28 cellular contexts compared by ENCODE assay signal in genomic region chr10:9230625-9231024, GRCh38.
"Had no signal": no experiment of that assay in that cellular context is flagged by ENCODE, and none has a peak within 500 bp of the region (broad histone marks: within the 10 kb centered on the region; RNA-seq: fewer than 3 reads in every experiment).

No MANE protein-coding gene starts in this region.

- DNase-seq: activated CD4-positive, alpha-beta memory T cell treated with anti-CD3 and anti-CD28 coated beads, Interleukin-2, amount 10 ng/mL, durations not matched to agents 7 days and 5 days; activated CD4-positive, alpha-beta T cell treated with anti-CD3 and anti-CD28 coated beads for 1 hour; activated CD4-positive, CD25-positive, alpha-beta regulatory T cell; activated naive CD4-positive, alpha-beta T cell treated with anti-CD3 and anti-CD28 coated beads, Interleukin-2, amount 10 ng/mL, durations not matched to agents 7 days and 5 days; activated naive CD8-positive, alpha-beta T cell treated with anti-CD3 and anti-CD28 coated beads, Interleukin-2, amount 10 ng/mL, durations not matched to agents 7 days and 5 days; activated T-cell treated with anti-CD3 and anti-CD28 coated beads, Interleukin-2, amount 50 U/mL, for 24 hours; adrenal gland; body of pancreas; Karpas-422; KBM-7; MG63; NCI-H1092; NCI-H1436 treated with DMSO at 0.1 percent for 48 hours; NCI-H1694 treated with DMSO at 0.1 percent for 48 hours; NCI-H2029 treated with DMSO at 0.1 percent for 48 hours; NCI-H2171 treated with DMSO at 0.1 percent for 48 hours; NCI-H2227 treated with DMSO at 0.1 percent for 48 hours; NCI-H446; NCI-H510A treated with DMSO at 0.1 percent for 48 hours; SHP77; SJCRH30; SW 1271; T-helper 1 cell; T-helper 2 cell; T-helper 9 cell; WERI-Rb-1 had no signal

- H3K36me3 ChIP-seq: adrenal gland, breast epithelium, MG63, SJCRH30, WERI-Rb-1 had no signal

- H3K9me3 ChIP-seq: adrenal gland, body of pancreas, breast epithelium, MG63, SJCRH30 had no signal

- H3K9me3 Mint-ChIP-seq: activated CD4-positive, alpha-beta memory T cell treated with anti-CD3 and anti-CD28 coated beads, Interleukin-2, amount 10 ng/mL, durations not matched to agents 7 days and 5 days; activated naive CD4-positive, alpha-beta T cell treated with anti-CD3 and anti-CD28 coated beads, Interleukin-2, amount 10 ng/mL, durations not matched to agents 7 days and 5 days; activated naive CD8-positive, alpha-beta T cell treated with anti-CD3 and anti-CD28 coated beads, Interleukin-2, amount 10 ng/mL, durations not matched to agents 7 days and 5 days; activated T-cell treated with anti-CD3 and anti-CD28 coated beads, Interleukin-2, amount 50 U/mL, for 24 hours had no signal

- H3K27ac Mint-ChIP-seq: activated CD4-positive, alpha-beta memory T cell treated with anti-CD3 and anti-CD28 coated beads, Interleukin-2, amount 10 ng/mL, durations not matched to agents 7 days and 5 days; activated naive CD4-positive, alpha-beta T cell treated with anti-CD3 and anti-CD28 coated beads, Interleukin-2, amount 10 ng/mL, durations not matched to agents 7 days and 5 days; activated naive CD8-positive, alpha-beta T cell treated with anti-CD3 and anti-CD28 coated beads, Interleukin-2, amount 10 ng/mL, durations not matched to agents 7 days and 5 days; activated T-cell treated with anti-CD3 and anti-CD28 coated beads, Interleukin-2, amount 50 U/mL, for 24 hours had no signal

- ATAC-seq: body of pancreas, Panc1 had no signal

- H3K4me3 Mint-ChIP-seq: activated CD4-positive, alpha-beta memory T cell treated with anti-CD3 and anti-CD28 coated beads, Interleukin-2, amount 10 ng/mL, durations not matched to agents 7 days and 5 days; activated naive CD4-positive, alpha-beta T cell treated with anti-CD3 and anti-CD28 coated beads, Interleukin-2, amount 10 ng/mL, durations not matched to agents 7 days and 5 days; activated naive CD8-positive, alpha-beta T cell treated with anti-CD3 and anti-CD28 coated beads, Interleukin-2, amount 10 ng/mL, durations not matched to agents 7 days and 5 days; activated T-cell treated with anti-CD3 and anti-CD28 coated beads, Interleukin-2, amount 50 U/mL, for 24 hours had no signal

- H3K27ac ChIP-seq: adrenal gland, body of pancreas, breast epithelium, SJCRH30, WERI-Rb-1 had no signal

- H3K36me3 Mint-ChIP-seq: activated naive CD4-positive, alpha-beta T cell treated with anti-CD3 and anti-CD28 coated beads, Interleukin-2, amount 10 ng/mL, durations not matched to agents 7 days and 5 days; activated naive CD8-positive, alpha-beta T cell treated with anti-CD3 and anti-CD28 coated beads, Interleukin-2, amount 10 ng/mL, durations not matched to agents 7 days and 5 days had no signal

- H3K4me3 ChIP-seq: adrenal gland, body of pancreas, breast epithelium, SJCRH30 had no signal
